11 cellular contexts compared by ENCODE assay signal in the genomic region with DNA sequence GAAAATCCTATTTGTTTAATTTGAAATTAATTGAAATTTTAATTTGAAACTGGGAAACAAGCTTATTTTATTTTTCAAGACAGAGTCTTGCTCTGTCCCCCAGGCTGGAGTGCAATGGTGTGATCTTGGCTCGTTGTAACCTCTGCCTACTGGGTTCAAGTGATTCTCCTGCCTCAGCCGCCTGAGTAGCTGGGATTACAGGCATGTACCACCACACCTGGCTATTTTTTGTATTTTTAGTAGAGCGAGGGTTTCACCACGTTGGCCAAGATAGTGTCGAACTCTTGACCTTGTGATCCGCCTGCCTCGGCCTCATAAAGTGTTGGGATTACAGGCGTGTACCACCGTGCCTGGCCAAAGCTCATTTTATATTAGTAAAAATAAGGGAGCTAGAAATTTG. TPM values are rescaled to one million over a fixed set of nuclear protein-coding genes. Genes with fewer than 3 reads are reported as not detected.
DNase-seq lines count a peak whose midpoint lies in the region; ATAC-seq and TF ChIP-seq lines count a peak whose summit lies in the region.
"Had no signal": no experiment of that assay in that cellular context is flagged by ENCODE, and none has a peak within 500 bp of the region (broad histone marks: within the 10 kb centered on the region; RNA-seq: fewer than 3 reads in every experiment).

No MANE protein-coding gene starts in this region.

- no peaks in the 10 kb centered on the region for H3K27me3 ChIP-seq in tibial artery

- H3K4me3 ChIP-seq in astrocyte of the spinal cord (ENCODE audit: low read depth, low read length) (peak overlapping the region; percentile 85), tibial artery (peak overlapping the region; percentile 61 to 62)

- peaks cover 63 to 68% (median 67%) of the 10 kb centered on the region in 3 donors for H3K36me3 ChIP-seq in tibial artery

- peaks cover 0 to 77% (median 52%) of the 10 kb centered on the region in 4 donors for H3K4me1 ChIP-seq in tibial artery

- H3K27ac ChIP-seq in tibial artery, result peak overlapping the region; percentile 29 to 96

- TF ChIP-seq CTCF in astrocyte of the spinal cord (IDR thresholded peaks at IDR 0.05; ENCODE audit: low read depth, low read length) (no peak), tibial artery (IDR thresholded peaks at IDR 0.05) (no peak)

- no peaks in the 10 kb centered on the region for H3K9me3 Mint-ChIP-seq in activated T-cell treated with anti-CD3 and anti-CD28 coated beads, Interleukin-2, amount 50 U/mL, for 72 hours
- H3K9me3 Mint-ChIP-seq in memory B cell, result no peaks in the 10 kb centered on the region
- H3K9me3 Mint-ChIP-seq: dendritic cell treated with granulocyte-macrophage colony-stimulating factor and Interleukin-4, amounts not matched to agents 40 ng/mL and 50 ng/mL, for 4 days had no signal

- peak overlapping the region; percentile 96 for H3K27ac Mint-ChIP-seq in activated T-cell treated with anti-CD3 and anti-CD28 coated beads, Interleukin-2, amount 50 U/mL, for 72 hours
- H3K27ac Mint-ChIP-seq in memory B cell, result peak overlapping the region; percentile 43
- H3K27ac Mint-ChIP-seq: dendritic cell treated with granulocyte-macrophage colony-stimulating factor and Interleukin-4, amounts not matched to agents 40 ng/mL and 50 ng/mL, for 4 days had no signal

- intact Hi-C loops in tibial artery (cut with DNase I; ENCODE audit: low total_unique reads), result no loop called here

- no peak for ATAC-seq in activated T-cell treated with anti-CD3 and anti-CD28 coated beads, Interleukin-2, amount 50 U/mL, for 72 hours (replicated peaks in 1 of 2)
- ATAC-seq in memory B cell (ENCODE audit: low read depth), result no peak
- ATAC-seq in HG03108 (IDR thresholded peaks at IDR 0.05; ENCODE audit: unreplicated experiment), result no peak

- in situ Hi-C loops in astrocyte of the spinal cord (cut with HindIII; ENCODE audit: low sequenced_read_pairs), result no loop called here

- peaks cover 72% of the 10 kb centered on the region for H3K4me1 Mint-ChIP-seq in activated T-cell treated with anti-CD3 and anti-CD28 coated beads, Interleukin-2, amount 50 U/mL, for 72 hours (ENCODE audit: low read depth)
- H3K4me1 Mint-ChIP-seq in memory B cell, result peaks cover 28% of the 10 kb centered on the region

- no peaks in the 10 kb centered on the region for H3K27me3 Mint-ChIP-seq in activated T-cell treated with anti-CD3 and anti-CD28 coated beads, Interleukin-2, amount 50 U/mL, for 72 hours (ENCODE audit: low read depth)
- no peaks in the 10 kb centered on the region for H3K27me3 Mint-ChIP-seq in memory B cell
- H3K27me3 Mint-ChIP-seq: dendritic cell treated with granulocyte-macrophage colony-stimulating factor and Interleukin-4, amounts not matched to agents 40 ng/mL and 50 ng/mL, for 4 days had no signal

- H3K9me3 ChIP-seq in tibial artery, result no peaks in the 10 kb centered on the region

- H3K36me3 Mint-ChIP-seq in activated T-cell treated with anti-CD3 and anti-CD28 coated beads, Interleukin-2, amount 50 U/mL, for 72 hours (ENCODE audit: insufficient read depth in 2 of 2), result peaks cover 36 to 86% of the 10 kb centered on the region in 2 donors
- peaks cover 38% of the 10 kb centered on the region for H3K36me3 Mint-ChIP-seq in memory B cell

- DNase-seq in activated T-cell treated with anti-CD3 and anti-CD28 coated beads, Interleukin-2, amount 50 U/mL, for 72 hours, result no peak
- no peak for DNase-seq in activated T-cell treated with anti-CD3 and anti-CD28 coated beads, Interleukin-2, amount 50 U/mL, for 48 hours
- DNase-seq in astrocyte of the spinal cord (ENCODE audit: low read depth, low spot score) (no peak), memory B cell (ENCODE audit: low spot score in 2 of 2) (no peak), tibial artery (peak in 1 of 2 donors; percentile 23), mucosa of gallbladder (ENCODE audit: low spot score) (no peak)
- DNase-seq in stimulated activated CD4-positive, alpha-beta T cell treated with anti-CD3 and anti-CD28 coated beads, Interleukin-2, amount 100 ng/mL, for 48 hours, result no peak
- DNase-seq: DMS79 treated with DMSO at 0.1 percent for 48 hours, RPMI8226 had no signal

- H3K4me3 Mint-ChIP-seq in activated T-cell treated with anti-CD3 and anti-CD28 coated beads, Interleukin-2, amount 50 U/mL, for 72 hours, result peak overlapping the region; percentile 90 to 99
- H3K4me3 Mint-ChIP-seq in memory B cell, result peak overlapping the region; percentile 65

RNA-seq across cellular contexts. Expression of a gene that starts 4.2 kb away (rescaled TPM):
- total RNA-seq in activated T-cell treated with anti-CD3 and anti-CD28 coated beads, Interleukin-2, amount 50 U/mL, for 72 hours, result 100 to 1,000 TPM; 409 to 541 TPM
- total RNA-seq in mucosa of gallbladder, result 190 TPM

RNA-seq across cellular contexts. Expression of a gene that starts 51.0 kb away (rescaled TPM):
- total RNA-seq in activated T-cell treated with anti-CD3 and anti-CD28 coated beads, Interleukin-2, amount 50 U/mL, for 72 hours, result 10 to 100 TPM; 30.7 to 34.4 TPM
- total RNA-seq in mucosa of gallbladder, result 41.6 TPM
